ENCODE assay signal across 16 cellular contexts in the genomic region with DNA sequence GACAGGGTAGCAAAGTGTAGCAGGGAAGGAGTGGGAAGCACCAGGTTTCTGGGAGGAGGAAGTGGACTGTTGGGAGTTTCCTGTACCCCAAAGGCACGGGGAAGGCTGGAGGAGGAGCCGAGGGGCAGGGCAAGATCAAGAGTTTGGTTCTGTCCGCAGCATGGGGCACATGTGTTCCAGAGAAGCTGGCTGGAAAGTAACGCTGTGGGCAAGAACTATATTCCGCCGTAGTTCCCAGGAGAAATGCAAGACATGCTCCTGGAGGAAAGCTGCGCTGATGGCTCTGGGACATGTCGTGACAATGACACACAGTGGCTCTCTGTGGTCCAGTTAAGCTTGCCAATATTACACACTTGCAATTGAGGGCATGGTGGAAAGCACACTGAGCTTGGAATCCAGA. TPM values are rescaled to one million over a fixed set of nuclear protein-coding genes. Genes with fewer than 3 reads are reported as not detected.
DNase-seq lines count a peak whose midpoint lies in the region; ATAC-seq and TF ChIP-seq lines count a peak whose summit lies in the region.
"Had no signal": no experiment of that assay in that cellular context is flagged by ENCODE, and none has a peak within 500 bp of the region (broad histone marks: within the 10 kb centered on the region; RNA-seq: fewer than 3 reads in every experiment).

No MANE protein-coding gene starts in this region.

- H2BK15ac ChIP-seq in mesenchymal stem cell (ENCODE audit: low read depth, poor library complexity, severe bottlenecking), result no peak overlapping the region

- in situ Hi-C loops in mammary epithelial cell (cut with MboI; ENCODE audit: low sequenced_read_pairs in 2 of 2), result loop anchor here in 1 of 2 donors (10.0 kb wide), 1 partner anchor 179 kb away; no protein-coding TSS in a partner anchor

- H3K18ac ChIP-seq in mesenchymal stem cell (ENCODE audit: low read depth in 1 of 2, low read length in 2 of 2), result no peak overlapping the region

- 47% methylated on average over 8 of the region's 8 CpGs for WGBS in mammary epithelial cell (ENCODE audit: low coverage, missing lambda C conversion rate)
- WGBS in mesenchymal stem cell, result 82% methylated on average over 8 of the region's 8 CpGs

- no peak overlapping the region for H3K27ac Mint-ChIP-seq in MCF 10A (ENCODE audit: low read depth, unreplicated experiment)
- H3K27ac Mint-ChIP-seq: B cell; CD4-positive, alpha-beta T cell had no signal

- no peak overlapping the region for H3K4me2 ChIP-seq in mammary epithelial cell (ENCODE audit: insufficient read depth, low read depth, low read length)
- H3K4me2 ChIP-seq in mesenchymal stem cell (ENCODE audit: low read length, poor library complexity, severe bottlenecking), result no peak overlapping the region

- H3K27me3 Mint-ChIP-seq in MCF 10A (ENCODE audit: insufficient read depth, unreplicated experiment), result no peaks in the 10 kb centered on the region

- H3K23ac ChIP-seq in mesenchymal stem cell (ENCODE audit: low read length in 2 of 2), result no peak overlapping the region

- H3K27ac ChIP-seq in mammary epithelial cell (ENCODE audit: insufficient read depth, low read depth, low read length) (no peak overlapping the region), mesenchymal stem cell (ENCODE audit: low read length, poor library complexity, severe bottlenecking) (no peak overlapping the region)
- H3K27ac ChIP-seq: 22Rv1 had no signal

- H3K9me3 Mint-ChIP-seq in MCF 10A (ENCODE audit: unreplicated experiment), result no peaks in the 10 kb centered on the region
- H3K9me3 Mint-ChIP-seq: CD4-positive, alpha-beta T cell had no signal

- no peak overlapping the region for H3K14ac ChIP-seq in mesenchymal stem cell (ENCODE audit: low read length in 2 of 2)

- ATAC-seq in left lobe of liver (no peak), GM21825 (IDR thresholded peaks at IDR 0.05; ENCODE audit: unreplicated experiment) (no peak)
- ATAC-seq: GM12878, HCT116 had no signal

- dilution Hi-C loops in mammary epithelial cell (cut with HindIII; ENCODE audit: low sequenced_read_pairs), result no loop called here

- H3K9ac ChIP-seq in mammary epithelial cell (ENCODE audit: insufficient read depth, low read length) (no peak overlapping the region), mesenchymal stem cell (ENCODE audit: low read length) (no peak overlapping the region)

- intact Hi-C loops in mammary epithelial cell (cut with micrococcal nuclease) (no loop called here), MCF 10A (cut with micrococcal nuclease) (no loop called here)

- no peaks in the 10 kb centered on the region for H3K36me3 Mint-ChIP-seq in MCF 10A (ENCODE audit: insufficient read depth, unreplicated experiment)

- no peaks in the 10 kb centered on the region for H3K79me2 ChIP-seq in mammary epithelial cell (ENCODE audit: insufficient read depth, low read length)

- POLR2A ChIA-PET in MCF 10A (lab: Yijun Ruan, JAX), result interaction anchor here (2.3 kb wide), 1 partner anchor 51 kb away, joined by 9 read pairs; the partner anchor contains the start of gene KPNA3

- H3K4me1 ChIP-seq in mammary epithelial cell (ENCODE audit: insufficient read depth, low read length), result no peaks in the 10 kb centered on the region
- peaks cover 3% of the 10 kb centered on the region for H3K4me1 ChIP-seq in mesenchymal stem cell (ENCODE audit: control insufficient read depth, insufficient read depth, low read depth, low read length)

- DNase-seq in mammary epithelial cell (no peak), MCF 10A (ENCODE audit: unreplicated experiment) (no peak), cortex of kidney (lab: John Stamatoyannopoulos, UW) (peak; percentile 5), mesenchymal stem cell (no peak), GF-D8 (lab: John Stamatoyannopoulos, UW) (no peak), NCI-H1105 treated with DMSO at 0.1 percent for 48 hours (lab: John Stamatoyannopoulos, UW) (no peak), left lobe of liver (ENCODE audit: low spot score) (no peak)
- DNase-seq: C1 segment of cervical spinal cord; Calu3; CD4-positive, alpha-beta T cell; DMS 273 treated with DMSO at 0.1 percent for 48 hours had no signal

- BruUV-seq in mammary epithelial cell (replicated peaks; lab: Mats Ljungman, UMichigan), result no TSS peak
- no TSS peak for BruUV-seq in MCF 10A (replicated peaks; lab: Mats Ljungman, UMichigan)

- H2AK5ac ChIP-seq in mesenchymal stem cell (ENCODE audit: low read length, severe bottlenecking), result no peak overlapping the region

- no peak overlapping the region for H2BK5ac ChIP-seq in mesenchymal stem cell (ENCODE audit: low read depth, low read length, poor library complexity, severe bottlenecking)

- H4K8ac ChIP-seq in mesenchymal stem cell (ENCODE audit: low read length), result peak overlapping the region; percentile 50

- H3K4me1 Mint-ChIP-seq in MCF 10A (ENCODE audit: insufficient read depth, unreplicated experiment), result peaks cover 8% of the 10 kb centered on the region

- no peak overlapping the region for H3K4me3 ChIP-seq in mammary epithelial cell (replicated peaks in 1 of 3; ENCODE audit: insufficient read depth in 1 of 3, low read depth in 2 of 3, low read length in 3 of 3)
- H3K4me3 ChIP-seq in mesenchymal stem cell (ENCODE audit: insufficient read depth in 1 of 2, low read depth in 1 of 2, low read length in 2 of 2), result no peak overlapping the region
- H3K4me3 ChIP-seq: GM12878 had no signal

- CTCF ChIA-PET in mammary epithelial cell (lab: Charles Lee; ENCODE audit: low non-redundant PET), result no interaction called here
- CTCF ChIA-PET in MCF 10A (lab: Yijun Ruan, JAX), result interaction anchor here (0.6 to 1.1 kb wide), 3 partner anchors 18 to 134 kb away, joined by 3 read pairs; no protein-coding TSS in a partner anchor

- H2AFZ ChIP-seq in mammary epithelial cell (ENCODE audit: low read depth, low read length), result peak overlapping the region; percentile 31
- peak overlapping the region; percentile 19 for H2AFZ ChIP-seq in mesenchymal stem cell (ENCODE audit: low read depth, low read length)

- H3K79me1 ChIP-seq in mesenchymal stem cell (replicated peaks; ENCODE audit: low read length, poor library complexity, severe bottlenecking), result no peaks in the 10 kb centered on the region

- TF ChIP-seq CTCF in mammary epithelial cell (conservative IDR thresholded peaks at IDR 0.05 in 1 of 2, IDR thresholded peaks at IDR 0.05 in 1 of 2; ENCODE audit: extremely low read depth in 1 of 2, insufficient read depth in 1 of 2, low read depth in 1 of 2, low read length in 2 of 2) (no peak), MCF 10A (IDR thresholded peaks at IDR 0.05; ENCODE audit: unreplicated experiment) (no peak)

- no peak overlapping the region for H2BK120ac ChIP-seq in mesenchymal stem cell (ENCODE audit: low read depth, low read length)

- H3K27me3 ChIP-seq in mammary epithelial cell (ENCODE audit: insufficient read depth, low read length) (no peaks in the 10 kb centered on the region), mesenchymal stem cell (ENCODE audit: control insufficient read depth in 1 of 2, insufficient read depth in 1 of 2, low read length in 2 of 2) (peaks cover 0 to 11% of the 10 kb centered on the region in 2 experiments)

- H4K91ac ChIP-seq in mesenchymal stem cell (ENCODE audit: low read length), result no peak overlapping the region

- H3K4ac ChIP-seq in mesenchymal stem cell (ENCODE audit: low read depth in 1 of 2, low read length in 2 of 2), result no peak overlapping the region

- H4K20me1 ChIP-seq in mammary epithelial cell (ENCODE audit: insufficient read depth, low read length), result no peaks in the 10 kb centered on the region

- H3K36me3 ChIP-seq in mammary epithelial cell (ENCODE audit: insufficient read depth, low read length), result no peaks in the 10 kb centered on the region
- H3K36me3 ChIP-seq in mesenchymal stem cell (ENCODE audit: control insufficient read depth in 1 of 2, insufficient read depth in 2 of 2, low read depth in 1 of 2, low read length in 2 of 2), result no peaks in the 10 kb centered on the region

- no peak overlapping the region for H3K4me3 Mint-ChIP-seq in MCF 10A (ENCODE audit: unreplicated experiment)
- H3K4me3 Mint-ChIP-seq: B cell; CD4-positive, alpha-beta T cell had no signal

- H2BK12ac ChIP-seq in mesenchymal stem cell (ENCODE audit: low read length in 2 of 2), result peak overlapping the region in 1 of 2 experiments; percentile 1

- H3K9me3 ChIP-seq in mammary epithelial cell (replicated peaks; ENCODE audit: insufficient read depth, low read length), result no peaks in the 10 kb centered on the region
- H3K9me3 ChIP-seq in mesenchymal stem cell (ENCODE audit: control insufficient read depth, low read length), result no peaks in the 10 kb centered on the region

RNA-seq across cellular contexts. Expression of gene KPNA3, which starts 51.7 kb away (rescaled TPM):
- 10 to 100 TPM; 35.5 to 37.7 TPM for total RNA-seq in mammary epithelial cell
- polyA plus RNA-seq in mammary epithelial cell, result 29.5 TPM
- 45.0 TPM for polyA minus RNA-seq in mammary epithelial cell
- 40.6 and 41.3 TPM in 2 replicates for total RNA-seq in MCF 10A (2022)
- polyA plus RNA-seq in mesenchymal stem cell (2013, experiment 1 of 2), result 58.1 TPM
- 58.5 TPM for polyA plus RNA-seq in mesenchymal stem cell (2013, experiment 2 of 2)
- total RNA-seq in left lobe of liver, result 14.8 TPM
